In genomic region chr5:37735649-37736347, GRCh38 we compare ENCODE assay signal across 15 cellular contexts.
DNase-seq lines count a peak whose midpoint lies in the region; ATAC-seq, FAIRE-seq and TF ChIP-seq lines count a peak whose summit lies in the region.
"Had no signal": no experiment of that assay in that cellular context is flagged by ENCODE, and none has a peak within 500 bp of the region (broad histone marks: within the 10 kb centered on the region; RNA-seq: fewer than 3 reads in every experiment).

No MANE protein-coding gene starts in this region.

- DNase-seq in AG10803 (ENCODE audit: low read depth) (peak; percentile 48), HTR-8/SVneo (ENCODE audit: insufficient read length, low spot score) (no peak), kidney glomerular epithelial cell (lab: John Stamatoyannopoulos, UW) (peak; percentile 21), GM20000 (ENCODE audit: low spot score) (no peak), D341Med (ENCODE audit: low spot score) (no peak)
- no peak for DNase-seq in activated T-helper 1 cell treated with anti-CD3 and anti-CD28 coated beads, Interleukin-12 subunit alpha, Interleukin-12 subunit beta, Interleukin-2, Interleukin-4 antibody, amounts not matched to agents 30 ng/mL and 10 ng/mL and 1 ng/mL, durations not matched to agents 14 hours and 24 hours and 36 hours (ENCODE audit: low spot score)
- no peak for DNase-seq in stimulated activated naive CD8-positive, alpha-beta T cell treated with anti-CD3 and anti-CD28 coated beads, Interleukin-15, Interleukin-2, amounts not matched to agents 100 U/mL and 50 U/mL, for 24 hours
- DNase-seq: esophagus squamous epithelium, NCI-H510A had no signal

- no peak overlapping the region for H3K4me3 ChIP-seq in AG10803 (ENCODE audit: low read length)
- H3K4me3 ChIP-seq: cardiac muscle cell, esophagus squamous epithelium, vagina had no signal

- H3K4me1 Mint-ChIP-seq in activated T-helper 1 cell treated with anti-CD3 and anti-CD28 coated beads, Interleukin-12 subunit alpha, Interleukin-12 subunit beta, Interleukin-2, Interleukin-4 antibody, amounts not matched to agents 30 ng/mL and 10 ng/mL and 1 ng/mL, durations not matched to agents 14 hours and 24 hours and 36 hours (ENCODE audit: low read depth): peaks cover 35% of the 10 kb centered on the region

- intact Hi-C loops in activated T-helper 1 cell treated with anti-CD3 and anti-CD28 coated beads, Interleukin-12 subunit alpha, Interleukin-12 subunit beta, Interleukin-2, Interleukin-4 antibody, amounts not matched to agents 30 ng/mL and 10 ng/mL and 1 ng/mL, durations not matched to agents 14 hours and 24 hours and 36 hours (cut with micrococcal nuclease): loop anchor here (1.0 to 5.0 kb wide), 3 partner anchors 322 to 623 kb away; partner anchors contain the start of gene NUP155

- no peaks in the 10 kb centered on the region for H3K27me3 Mint-ChIP-seq in activated T-helper 1 cell treated with anti-CD3 and anti-CD28 coated beads, Interleukin-12 subunit alpha, Interleukin-12 subunit beta, Interleukin-2, Interleukin-4 antibody, amounts not matched to agents 30 ng/mL and 10 ng/mL and 1 ng/mL, durations not matched to agents 14 hours and 24 hours and 36 hours (ENCODE audit: insufficient read depth)

- H3K4me3 Mint-ChIP-seq in activated T-helper 1 cell treated with anti-CD3 and anti-CD28 coated beads, Interleukin-12 subunit alpha, Interleukin-12 subunit beta, Interleukin-2, Interleukin-4 antibody, amounts not matched to agents 30 ng/mL and 10 ng/mL and 1 ng/mL, durations not matched to agents 14 hours and 24 hours and 36 hours: no peak overlapping the region
- H3K4me3 Mint-ChIP-seq: CD14-positive monocyte had no signal

- peak overlapping the region; percentile 10 for H3K27ac Mint-ChIP-seq in activated T-helper 1 cell treated with anti-CD3 and anti-CD28 coated beads, Interleukin-12 subunit alpha, Interleukin-12 subunit beta, Interleukin-2, Interleukin-4 antibody, amounts not matched to agents 30 ng/mL and 10 ng/mL and 1 ng/mL, durations not matched to agents 14 hours and 24 hours and 36 hours

- no peaks in the 10 kb centered on the region for H3K9me3 Mint-ChIP-seq in activated T-helper 1 cell treated with anti-CD3 and anti-CD28 coated beads, Interleukin-12 subunit alpha, Interleukin-12 subunit beta, Interleukin-2, Interleukin-4 antibody, amounts not matched to agents 30 ng/mL and 10 ng/mL and 1 ng/mL, durations not matched to agents 14 hours and 24 hours and 36 hours
- H3K9me3 Mint-ChIP-seq: CD14-positive monocyte had no signal

- no peak for TF ChIP-seq CTCF in AG10803 (conservative IDR thresholded peaks at IDR 0.05; ENCODE audit: low read length)
- TF ChIP-seq CTCF in GM20000 (IDR thresholded peaks at IDR 0.05; ENCODE audit: extremely low read depth, missing control alignments): no peak

- peak; percentile 79 for FAIRE-seq in HTR-8/SVneo (lab: Jason Lieb, UNC)
- FAIRE-seq: HepG2 had no signal

- peaks cover 5% of the 10 kb centered on the region for H3K36me3 Mint-ChIP-seq in activated T-helper 1 cell treated with anti-CD3 and anti-CD28 coated beads, Interleukin-12 subunit alpha, Interleukin-12 subunit beta, Interleukin-2, Interleukin-4 antibody, amounts not matched to agents 30 ng/mL and 10 ng/mL and 1 ng/mL, durations not matched to agents 14 hours and 24 hours and 36 hours (ENCODE audit: low read depth)

- ATAC-seq in GM18867 (IDR thresholded peaks at IDR 0.05; ENCODE audit: unreplicated experiment): no peak
- ATAC-seq in stimulated activated naive CD8-positive, alpha-beta T cell treated with anti-CD3 and anti-CD28 coated beads, Interleukin-15, Interleukin-2, amounts not matched to agents 100 U/mL and 50 U/mL, for 24 hours: no peak
- ATAC-seq: HepG2, sciatic nerve had no signal

Comparison
In these comparisons a context has a peak if more than half of its experiments do, and no peak if none do; other contexts are left out.
1. DNase-seq: peak in AG10803 (single experiment) and kidney glomerular epithelial cell (single experiment); none in HTR-8/SVneo (single experiment), activated T-helper 1 cell treated with anti-CD3 and anti-CD28 coated beads, Interleukin-12 subunit alpha, Interleukin-12 subunit beta, Interleukin-2, Interleukin-4 antibody, amounts not matched to agents 30 ng/mL and 10 ng/mL and 1 ng/mL, durations not matched to agents 14 hours and 24 hours and 36 hours (single experiment), GM20000 (single experiment), D341Med (single experiment) and stimulated activated naive CD8-positive, alpha-beta T cell treated with anti-CD3 and anti-CD28 coated beads, Interleukin-15, Interleukin-2, amounts not matched to agents 100 U/mL and 50 U/mL, for 24 hours (single experiment).